36 cellular contexts compared by ENCODE assay signal in genomic region chr15:96294766-96295165, GRCh38. TPM values are rescaled to one million over a fixed set of nuclear protein-coding genes. Genes with fewer than 3 reads are reported as not detected.
"Had no signal": no experiment of that assay in that cellular context is flagged by ENCODE, and none has a peak within 500 bp of the region (broad histone marks: within the 10 kb centered on the region; RNA-seq: fewer than 3 reads in every experiment).

No MANE protein-coding gene starts in this region.

- H3K27ac ChIP-seq: ascending aorta, cardiac muscle cell, VCaP had no signal

- H3K4me3 Mint-ChIP-seq: activated CD4-positive, alpha-beta memory T cell treated with anti-CD3 and anti-CD28 coated beads, Interleukin-2, amount 10 ng/mL, durations not matched to agents 7 days and 5 days; activated CD4-positive, alpha-beta T cell treated with anti-CD3 and anti-CD28 coated beads for 36 hours; activated CD4-positive, alpha-beta T cell treated with anti-CD3 and anti-CD28 coated beads, Interleukin-2, amount 10 ng/mL, durations not matched to agents 7 days and 5 days; activated naive CD4-positive, alpha-beta T cell treated with anti-CD3 and anti-CD28 coated beads, Interleukin-2, amount 10 ng/mL, durations not matched to agents 7 days and 5 days; activated naive CD4-positive, alpha-beta T cell treated with anti-CD3 and anti-CD28 coated beads, Interleukin-2, amount 50 U/mL, for 24 hours; activated naive CD8-positive, alpha-beta T cell; activated naive CD8-positive, alpha-beta T cell treated with anti-CD3 and anti-CD28 coated beads, Interleukin-2, amount 10 ng/mL, durations not matched to agents 7 days and 5 days; activated naive CD8-positive, alpha-beta T cell treated with anti-CD3 and anti-CD28 coated beads, Interleukin-2, amount 50 U/mL, for 24 hours; activated T-cell treated with anti-CD3 and anti-CD28 coated beads, Interleukin-2, amount 50 U/mL, for 4 hours; brain; central memory CD8-positive, alpha-beta T cell; T-helper 1 cell treated with Interleukin-12 subunit alpha and Interleukin-12 subunit beta and Interleukin-4 antibody, amounts not matched to agents 30 μg/mL and 1 μg/mL, for 36 hours; T-helper 2 cell treated with Interferon-gamma antibody and Interleukin-4, amounts not matched to agents 5 μg/mL and 100 μg/mL, for 36 hours had no signal

- H3K36me3 ChIP-seq: ascending aorta, cardiac muscle cell had no signal

- H3K27me3 ChIP-seq: ascending aorta, cardiac muscle cell had no signal

- H3K36me3 Mint-ChIP-seq: activated naive CD4-positive, alpha-beta T cell treated with anti-CD3 and anti-CD28 coated beads, Interleukin-2, amount 10 ng/mL, durations not matched to agents 7 days and 5 days; activated naive CD4-positive, alpha-beta T cell treated with anti-CD3 and anti-CD28 coated beads, Interleukin-2, amount 50 U/mL, for 24 hours; activated naive CD8-positive, alpha-beta T cell; activated naive CD8-positive, alpha-beta T cell treated with anti-CD3 and anti-CD28 coated beads, Interleukin-2, amount 10 ng/mL, durations not matched to agents 7 days and 5 days had no signal

- H3K27me3 Mint-ChIP-seq: activated CD4-positive, alpha-beta memory T cell treated with anti-CD3 and anti-CD28 coated beads, Interleukin-2, amount 10 ng/mL, durations not matched to agents 7 days and 5 days; activated CD4-positive, alpha-beta T cell treated with anti-CD3 and anti-CD28 coated beads, Interleukin-2, amount 10 ng/mL, durations not matched to agents 7 days and 5 days; activated naive CD4-positive, alpha-beta T cell treated with anti-CD3 and anti-CD28 coated beads, Interleukin-2, amount 10 ng/mL, durations not matched to agents 7 days and 5 days had no signal

- H3K4me1 Mint-ChIP-seq: activated CD4-positive, alpha-beta memory T cell treated with anti-CD3 and anti-CD28 coated beads, Interleukin-2, amount 10 ng/mL, durations not matched to agents 7 days and 5 days; activated CD4-positive, alpha-beta T cell treated with anti-CD3 and anti-CD28 coated beads for 36 hours; activated CD4-positive, alpha-beta T cell treated with anti-CD3 and anti-CD28 coated beads, Interleukin-2, amount 10 ng/mL, durations not matched to agents 7 days and 5 days; activated naive CD4-positive, alpha-beta T cell treated with anti-CD3 and anti-CD28 coated beads, Interleukin-2, amount 10 ng/mL, durations not matched to agents 7 days and 5 days; activated naive CD4-positive, alpha-beta T cell treated with anti-CD3 and anti-CD28 coated beads, Interleukin-2, amount 50 U/mL, for 24 hours; activated naive CD8-positive, alpha-beta T cell treated with anti-CD3 and anti-CD28 coated beads, Interleukin-2, amount 10 ng/mL, durations not matched to agents 7 days and 5 days; activated naive CD8-positive, alpha-beta T cell treated with anti-CD3 and anti-CD28 coated beads, Interleukin-2, amount 50 U/mL, for 24 hours; central memory CD8-positive, alpha-beta T cell had no signal

- H3K4me1 ChIP-seq: ascending aorta had no signal

- ATAC-seq: activated CD4-positive, alpha-beta T cell treated with anti-CD3 and anti-CD28 coated beads for 36 hours; activated CD4-positive, CD25-positive, alpha-beta regulatory T cell treated with anti-CD3 and anti-CD28 coated beads, Interleukin-2, amount 50 U/mL, for 24 hours; activated naive CD8-positive, alpha-beta T cell treated with anti-CD3 and anti-CD28 coated beads, Interleukin-2, amount 50 U/mL, for 24 hours; activated T-cell treated with anti-CD3 and anti-CD28 coated beads, Interleukin-2, amount 50 U/mL, for 4 hours had no signal

- DNase-seq: activated CD4-positive, alpha-beta memory T cell treated with anti-CD3 and anti-CD28 coated beads, Interleukin-2, amount 10 ng/mL, durations not matched to agents 7 days and 5 days; activated CD4-positive, alpha-beta T cell treated with anti-CD3 and anti-CD28 coated beads for 1 hour; activated CD4-positive, alpha-beta T cell treated with anti-CD3 and anti-CD28 coated beads for 36 hours; activated CD4-positive, alpha-beta T cell treated with anti-CD3 and anti-CD28 coated beads for 48 hours; activated CD4-positive, alpha-beta T cell treated with anti-CD3 and anti-CD28 coated beads, Interleukin-2, amount 10 ng/mL, durations not matched to agents 7 days and 5 days; activated CD4-positive, alpha-beta T cell treated with anti-CD3 and anti-CD28 coated beads, Interleukin-2, amount 50 U/mL, for 48 hours; activated CD4-positive, CD25-positive, alpha-beta regulatory T cell; activated CD8-positive, alpha-beta memory T cell treated with anti-CD3 and anti-CD28 coated beads, Interleukin-2, amount 50 U/mL, for 4 hours; activated effector memory CD4-positive, alpha-beta T cell treated with Interleukin-2 at 50 U/mL for 16 hours; activated gamma-delta T cell; activated naive CD4-positive, alpha-beta T cell treated with anti-CD3 and anti-CD28 coated beads, Interleukin-2, amount 10 ng/mL, durations not matched to agents 7 days and 5 days; activated naive CD4-positive, alpha-beta T cell treated with Interleukin-2 at 50 U/mL for 16 hours; activated naive CD8-positive, alpha-beta T cell treated with anti-CD3 and anti-CD28 coated beads, Interleukin-2, amount 10 ng/mL, durations not matched to agents 7 days and 5 days; activated naive CD8-positive, alpha-beta T cell treated with anti-CD3 and anti-CD28 coated beads, Interleukin-2, amount 50 U/mL, for 24 hours; activated T-cell treated with anti-CD3 and anti-CD28 coated beads for 4 hours; activated T-cell treated with anti-CD3 and anti-CD28 coated beads, Interleukin-2, amount 50 U/mL, for 1 hour; activated T-cell treated with anti-CD3 and anti-CD28 coated beads, Interleukin-2, amount 50 U/mL, for 4 hours; amygdala; anterior cingulate cortex; caudate nucleus; cerebellar nuclear complex; T-helper 1 cell; T-helper 2 cell; T-helper 9 cell had no signal

- H3K4me3 ChIP-seq: ascending aorta, cardiac muscle cell had no signal

- H3K27ac Mint-ChIP-seq: activated CD4-positive, alpha-beta memory T cell treated with anti-CD3 and anti-CD28 coated beads, Interleukin-2, amount 10 ng/mL, durations not matched to agents 7 days and 5 days; activated CD4-positive, alpha-beta T cell treated with anti-CD3 and anti-CD28 coated beads for 36 hours; activated CD4-positive, alpha-beta T cell treated with anti-CD3 and anti-CD28 coated beads, Interleukin-2, amount 10 ng/mL, durations not matched to agents 7 days and 5 days; activated naive CD4-positive, alpha-beta T cell treated with anti-CD3 and anti-CD28 coated beads, Interleukin-2, amount 10 ng/mL, durations not matched to agents 7 days and 5 days; activated naive CD4-positive, alpha-beta T cell treated with anti-CD3 and anti-CD28 coated beads, Interleukin-2, amount 50 U/mL, for 24 hours; activated naive CD8-positive, alpha-beta T cell; activated naive CD8-positive, alpha-beta T cell treated with anti-CD3 and anti-CD28 coated beads, Interleukin-2, amount 10 ng/mL, durations not matched to agents 7 days and 5 days; activated naive CD8-positive, alpha-beta T cell treated with anti-CD3 and anti-CD28 coated beads, Interleukin-2, amount 50 U/mL, for 24 hours; activated T-helper 2 cell treated with anti-CD3 and anti-CD28 coated beads, Interferon-gamma antibody, Interleukin-2, Interleukin-4, amounts not matched to agents 10 μg/mL and 5 μg/mL and 100 μg/mL, durations not matched to agents 14 hours and 24 hours and 36 hours; brain; T-helper 1 cell treated with Interleukin-12 subunit alpha and Interleukin-12 subunit beta and Interleukin-4 antibody, amounts not matched to agents 30 μg/mL and 1 μg/mL, for 36 hours; T-helper 2 cell treated with Interferon-gamma antibody and Interleukin-4, amounts not matched to agents 5 μg/mL and 100 μg/mL, for 36 hours had no signal

RNA-seq across cellular contexts. Expression of gene NR2F2, which starts 35.7 kb away (rescaled TPM):
- total RNA-seq: activated CD4-positive, alpha-beta memory T cell treated with anti-CD3 and anti-CD28 coated beads, Interleukin-2, amount 10 ng/mL, durations not matched to agents 7 days and 5 days; activated CD4-positive, alpha-beta T cell treated with anti-CD3 and anti-CD28 coated beads for 36 hours; activated CD4-positive, alpha-beta T cell treated with anti-CD3 and anti-CD28 coated beads, Interleukin-2, amount 10 ng/mL, durations not matched to agents 7 days and 5 days; activated CD8-positive, alpha-beta memory T cell treated with anti-CD3 and anti-CD28 coated beads for 36 hours; activated naive CD8-positive, alpha-beta T cell treated with anti-CD3 and anti-CD28 coated beads, Interleukin-2, amount 10 ng/mL, durations not matched to agents 7 days and 5 days; activated T-helper 2 cell treated with anti-CD3 and anti-CD28 coated beads, Interferon-gamma antibody, Interleukin-2, Interleukin-4, amounts not matched to agents 10 μg/mL and 5 μg/mL and 100 μg/mL, durations not matched to agents 14 hours and 24 hours and 36 hours had no signal
